ENCODE assay signal across 11 cellular contexts in genomic region chr17:40717776-40718175, GRCh38. TPM values are rescaled to one million over a fixed set of nuclear protein-coding genes. Genes with fewer than 3 reads are reported as not detected.
"Had no signal": no experiment of that assay in that cellular context is flagged by ENCODE, and none has a peak within 500 bp of the region (broad histone marks: within the 10 kb centered on the region; RNA-seq: fewer than 3 reads in every experiment).

No MANE protein-coding gene starts in this region.

- H3K9me3 Mint-ChIP-seq: HFFc6, IgD-negative memory B cell had no signal

- DNase-seq: GOT3, H7, HFFc6, KBM-7 had no signal

- H3K9me3 ChIP-seq: HAP-1 had no signal

- H3K27ac ChIP-seq: HL-60 had no signal

- H3K27ac Mint-ChIP-seq: HFFc6, IgD-negative memory B cell had no signal

- H3K4me1 ChIP-seq: HAP-1 had no signal

- H3K36me3 Mint-ChIP-seq: IgD-negative memory B cell had no signal

- H3K36me3 ChIP-seq: HAP-1 had no signal

- H3K4me3 Mint-ChIP-seq: HFFc6, IgD-negative memory B cell had no signal

- H3K4me3 ChIP-seq: HAP-1 had no signal

- H3K4me1 Mint-ChIP-seq: IgD-negative memory B cell had no signal

- ATAC-seq: HCT116, HepG2 had no signal

RNA-seq across cellular contexts. Expression of gene KRT24, which starts 14.2 kb away (rescaled TPM):
- total RNA-seq: H4, H7, HepG2, HFFc6, HT1080 had no signal
- polyA plus RNA-seq: HepG2, IgD-negative memory B cell had no signal

RNA-seq across cellular contexts. Expression of gene KRT25, which starts 37.4 kb away (rescaled TPM):
- total RNA-seq: H4, H7, HepG2, HFFc6, HT1080 had no signal
- polyA plus RNA-seq: HepG2, IgD-negative memory B cell had no signal

RNA-seq across cellular contexts. Expression of gene KRT222, which starts 52.8 kb away (rescaled TPM):
- total RNA-seq: HepG2, HFFc6, HT1080 had no signal
- polyA plus RNA-seq: HepG2, IgD-negative memory B cell had no signal

RNA-seq across cellular contexts. Expression of gene KRT26, which starts 54.2 kb away (rescaled TPM):
- total RNA-seq: H4, H7, HepG2, HFFc6, HT1080 had no signal
- polyA plus RNA-seq: HepG2, IgD-negative memory B cell had no signal
